In genomic region chr10:129033790-129034272, GRCh38 we compare ENCODE assay signal across 15 cellular contexts.
DNase-seq lines count a peak whose midpoint lies in the region; ATAC-seq lines count a peak whose summit lies in the region.
"Had no signal": no experiment of that assay in that cellular context is flagged by ENCODE, and none has a peak within 500 bp of the region (broad histone marks: within the 10 kb centered on the region; RNA-seq: fewer than 3 reads in every experiment).

No MANE protein-coding gene starts in this region.

- H3K27me3 Mint-ChIP-seq in naive thymus-derived CD8-positive, alpha-beta T cell, result peaks cover 0 to 31% (median 0%) of the 10 kb centered on the region in 5 donors

- POLR2A ChIA-PET in naive thymus-derived CD8-positive, alpha-beta T cell (lab: Charles Lee), result interaction anchor here (1.9 to 4.1 kb wide), 5 partner anchors 10 to 434 kb away, joined by 9 to 59 read pairs (median 12); partner anchors contain the start of gene MGMT

- in situ Hi-C loops in Caki2 (cut with HindIII; ENCODE audit: low pct_unique_long_range_greater_than_20kb, low sequenced_read_pairs), result no loop called here

- no peak for ATAC-seq in naive thymus-derived CD8-positive, alpha-beta T cell
- ATAC-seq: activated CD4-positive, alpha-beta T cell treated with anti-CD3 and anti-CD28 coated beads for 36 hours; psoas muscle had no signal

- H3K4me3 Mint-ChIP-seq in naive thymus-derived CD8-positive, alpha-beta T cell, result peak overlapping the region in 9 of 10 donors; percentile 13 to 74 (median 49)
- H3K4me3 Mint-ChIP-seq: activated CD4-positive, alpha-beta T cell treated with anti-CD3 and anti-CD28 coated beads for 36 hours; T-helper 1 cell treated with Interleukin-12 subunit alpha and Interleukin-12 subunit beta and Interleukin-4 antibody, amounts not matched to agents 30 μg/mL and 1 μg/mL, for 36 hours had no signal

- peak overlapping the region in 9 of 10 donors; percentile 5 to 89 (median 76) for H3K27ac Mint-ChIP-seq in naive thymus-derived CD8-positive, alpha-beta T cell
- H3K27ac Mint-ChIP-seq: activated CD4-positive, alpha-beta T cell treated with anti-CD3 and anti-CD28 coated beads for 36 hours; T-helper 1 cell treated with Interleukin-12 subunit alpha and Interleukin-12 subunit beta and Interleukin-4 antibody, amounts not matched to agents 30 μg/mL and 1 μg/mL, for 36 hours had no signal

- DNase-seq in Caki2 (ENCODE audit: low read depth) (peak; percentile 78), NCI-H2029 (lab: John Stamatoyannopoulos, UW) (peak; percentile 54), UCSD-AML1 (lab: John Stamatoyannopoulos, UW; ENCODE audit: unreplicated experiment) (peak; percentile 65), putamen (ENCODE audit: low spot score) (no peak), anterior cingulate cortex (lab: John Stamatoyannopoulos, UW) (no peak)
- DNase-seq in naive thymus-derived CD8-positive, alpha-beta T cell, result no peak
- no peak for DNase-seq in stimulated activated CD4-positive, alpha-beta T cell treated with anti-CD3 and anti-CD28 coated beads, Interleukin-15, amount 100 ng/mL, for 24 hours
- DNase-seq: activated CD4-positive, alpha-beta T cell treated with anti-CD3 and anti-CD28 coated beads for 36 hours; DMS53; effector CD4-positive, alpha-beta T cell; NCI-H1417 treated with DMSO at 0.1 percent for 48 hours; NCI-H510A treated with DMSO at 0.1 percent for 48 hours; psoas muscle; substantia nigra had no signal

- no peaks in the 10 kb centered on the region for H3K36me3 Mint-ChIP-seq in naive thymus-derived CD8-positive, alpha-beta T cell

- H3K9me3 Mint-ChIP-seq in naive thymus-derived CD8-positive, alpha-beta T cell, result no peaks in the 10 kb centered on the region
- H3K9me3 Mint-ChIP-seq: T-helper 1 cell treated with Interleukin-12 subunit alpha and Interleukin-12 subunit beta and Interleukin-4 antibody, amounts not matched to agents 30 μg/mL and 1 μg/mL, for 36 hours had no signal

- peaks cover 34 to 71% (median 52%) of the 10 kb centered on the region in 4 donors for H3K4me1 Mint-ChIP-seq in naive thymus-derived CD8-positive, alpha-beta T cell

Comparison
In these comparisons a context has a peak if more than half of its experiments do, and no peak if none do; other contexts are left out.
1. DNase-seq: peak in Caki2 (single experiment), NCI-H2029 (single experiment) and UCSD-AML1 (single experiment); none in naive thymus-derived CD8-positive, alpha-beta T cell (0 of 10), stimulated activated CD4-positive, alpha-beta T cell treated with anti-CD3 and anti-CD28 coated beads, Interleukin-15, amount 100 ng/mL, for 24 hours (single experiment), putamen (single experiment) and anterior cingulate cortex (0 of 58).